In the genomic region with DNA sequence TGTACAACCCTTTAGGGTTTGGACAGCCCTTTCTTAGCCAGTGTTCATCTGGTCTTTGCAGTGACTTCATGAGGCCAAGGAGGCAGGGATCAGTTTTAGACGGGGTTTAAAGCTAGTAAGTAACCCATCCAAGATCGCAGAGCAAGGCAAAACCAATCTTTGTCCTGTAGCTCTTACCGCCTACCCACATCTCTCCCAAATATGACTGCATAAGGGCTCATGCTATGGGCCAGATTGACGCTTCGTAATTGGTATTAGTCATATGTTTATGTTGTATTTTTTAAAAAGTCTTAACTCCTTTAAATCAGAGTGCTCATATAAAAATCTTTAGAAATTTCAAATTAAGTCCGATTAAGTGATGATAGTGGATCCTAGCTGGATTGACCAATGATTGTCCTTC, we compare ENCODE assay signal across 22 cellular contexts.
"Had no signal": no experiment of that assay in that cellular context is flagged by ENCODE, and none has a peak within 500 bp of the region (broad histone marks: within the 10 kb centered on the region; RNA-seq: fewer than 3 reads in every experiment).

No MANE protein-coding gene starts in this region.

- H3K36me3 Mint-ChIP-seq: activated naive CD8-positive, alpha-beta T cell treated with anti-CD3 and anti-CD28 coated beads for 36 hours; naive thymus-derived CD8-positive, alpha-beta T cell had no signal

- ATAC-seq: activated CD4-positive, alpha-beta T cell treated with anti-CD3 and anti-CD28 coated beads for 36 hours; activated CD8-positive, alpha-beta T cell treated with anti-CD3 and anti-CD28 coated beads, Interleukin-2, amount 10 ng/mL, durations not matched to agents 7 days and 5 days; body of pancreas; gastroesophageal sphincter; naive thymus-derived CD8-positive, alpha-beta T cell had no signal

- H3K36me3 ChIP-seq: adrenal gland, gastroesophageal sphincter, right atrium auricular region, suprapubic skin, transverse colon had no signal

- DNase-seq: activated CD4-positive, alpha-beta T cell treated with anti-CD3 and anti-CD28 coated beads for 36 hours; activated CD4-positive, CD25-positive, alpha-beta regulatory T cell; activated CD8-positive, alpha-beta T cell treated with anti-CD3 and anti-CD28 coated beads, Interleukin-2, amount 10 ng/mL, durations not matched to agents 7 days and 5 days; activated effector memory CD4-positive, alpha-beta T cell treated with anti-CD3 and anti-CD28 coated beads, Interleukin-2, amount 50 U/mL, for 16 hours; activated naive CD4-positive, alpha-beta T cell treated with anti-CD3 and anti-CD28 coated beads for 36 hours; activated naive CD8-positive, alpha-beta T cell treated with anti-CD3 and anti-CD28 coated beads for 36 hours; activated T-cell treated with anti-CD3 and anti-CD28 coated beads for 4 hours; adrenal gland; aorta; body of pancreas; cortex of kidney; head of caudate nucleus; hippocampal formation; kidney; occipital lobe; stimulated activated CD4-positive, alpha-beta T cell treated with anti-CD3 and anti-CD28 coated beads, Interleukin-15, amount 100 ng/mL, for 24 hours; stimulated activated naive CD4-positive, alpha-beta T cell; transverse colon had no signal

- H3K4me3 ChIP-seq: adrenal gland, body of pancreas, gastroesophageal sphincter, right atrium auricular region, suprapubic skin, transverse colon had no signal

- H3K9me3 Mint-ChIP-seq: activated naive CD4-positive, alpha-beta T cell treated with anti-CD3 and anti-CD28 coated beads for 36 hours; activated naive CD8-positive, alpha-beta T cell treated with anti-CD3 and anti-CD28 coated beads for 36 hours; naive thymus-derived CD8-positive, alpha-beta T cell had no signal

- H3K4me3 Mint-ChIP-seq: activated CD4-positive, alpha-beta T cell treated with anti-CD3 and anti-CD28 coated beads for 36 hours; activated CD8-positive, alpha-beta T cell treated with anti-CD3 and anti-CD28 coated beads, Interleukin-2, amount 10 ng/mL, durations not matched to agents 7 days and 5 days; activated naive CD4-positive, alpha-beta T cell treated with anti-CD3 and anti-CD28 coated beads for 36 hours; activated naive CD8-positive, alpha-beta T cell treated with anti-CD3 and anti-CD28 coated beads for 36 hours; naive thymus-derived CD8-positive, alpha-beta T cell had no signal

- H3K27me3 ChIP-seq: adrenal gland, body of pancreas, gastroesophageal sphincter, right atrium auricular region, suprapubic skin, transverse colon had no signal

- H3K27ac ChIP-seq: adrenal gland, gastroesophageal sphincter, right atrium auricular region, suprapubic skin, transverse colon had no signal

- H3K27ac Mint-ChIP-seq: activated CD4-positive, alpha-beta T cell treated with anti-CD3 and anti-CD28 coated beads for 36 hours; activated CD8-positive, alpha-beta T cell treated with anti-CD3 and anti-CD28 coated beads, Interleukin-2, amount 10 ng/mL, durations not matched to agents 7 days and 5 days; activated naive CD4-positive, alpha-beta T cell treated with anti-CD3 and anti-CD28 coated beads for 36 hours; activated naive CD8-positive, alpha-beta T cell treated with anti-CD3 and anti-CD28 coated beads for 36 hours; naive thymus-derived CD8-positive, alpha-beta T cell had no signal

- H3K9me3 ChIP-seq: adrenal gland, body of pancreas, gastroesophageal sphincter, right atrium auricular region, suprapubic skin, transverse colon had no signal
